8 cellular contexts compared by ENCODE assay signal in genomic region chr3:97764186-97765055, GRCh38. TPM values are rescaled to one million over a fixed set of nuclear protein-coding genes. Genes with fewer than 3 reads are reported as not detected.
DNase-seq lines count a peak whose midpoint lies in the region; ATAC-seq and TF ChIP-seq lines count a peak whose summit lies in the region.

TSS of gene ARL6 (plus strand) at chr3:97764758. CDS start at chr3:97768108, 3,350 bp downstream.

- peaks cover 14% of the 10 kb centered on the region for H3K4me1 ChIP-seq in CD8-positive, alpha-beta T cell (ENCODE audit: insufficient read depth, low read length)
- peaks cover 18% of the 10 kb centered on the region for H3K4me1 ChIP-seq in lower lobe of right lung

- POLR2A ChIA-PET in CD8-positive, alpha-beta T cell (lab: Charles Lee), result interaction anchor here (0.5 to 1.4 kb wide), 4 partner anchors 9 to 207 kb away, joined by 3 to 7 read pairs (median 4); partner anchors contain the start of gene CRYBG3
- POLR2A ChIA-PET in activated CD8-positive, alpha-beta T cell treated with anti-CD3 and anti-CD28 coated beads for 36 hours (lab: Charles Lee), result interaction anchor here (0.6 kb wide), 1 partner anchor 436 kb away, joined by 3 read pairs; no protein-coding TSS in a partner anchor

- H3K4me3 ChIP-seq in CD8-positive, alpha-beta T cell (ENCODE audit: low read depth, low read length), result peak within 1 kb of the TSS; percentile 88
- H3K4me3 ChIP-seq in lower lobe of right lung, result peak within 1 kb of the TSS; percentile 96

- no peaks in the 10 kb centered on the region for H3K36me3 ChIP-seq in CD8-positive, alpha-beta T cell (ENCODE audit: insufficient read depth, low read length)
- peaks cover 8% of the 10 kb centered on the region for H3K36me3 ChIP-seq in lower lobe of right lung

- peak; percentile 28 to 81 (median 67) for DNase-seq in CD8-positive, alpha-beta T cell
- peak; percentile 93 for DNase-seq in NCI-H774 (lab: John Stamatoyannopoulos, UW)
- DNase-seq in activated CD8-positive, alpha-beta T cell treated with anti-CD3 and anti-CD28 coated beads for 36 hours, result peak; percentile 83
- DNase-seq in ecto neural progenitor cell (ENCODE audit: low spot score), result peak; percentile 90
- DNase-seq in lower lobe of right lung, result peak; percentile 88
- peak; percentile 12 to 49 (median 28) for DNase-seq in stimulated activated CD4-positive, alpha-beta T cell treated with anti-CD3 and anti-CD28 coated beads, TNF-alpha, amount 100 ng/mL, for 1 hour (ENCODE audit: low read depth in 3 of 3, low spot score in 1 of 3)

- peak within 1 kb of the TSS; percentile 95 for H3K27ac Mint-ChIP-seq in CD8-positive, alpha-beta T cell
- peak within 1 kb of the TSS; percentile 92 for H3K27ac Mint-ChIP-seq in activated CD8-positive, alpha-beta T cell treated with anti-CD3 and anti-CD28 coated beads for 36 hours

- TF ChIP-seq CTCF in CD8-positive, alpha-beta T cell (IDR thresholded peaks at IDR 0.05), result no peak
- TF ChIP-seq CTCF in activated CD8-positive, alpha-beta T cell treated with anti-CD3 and anti-CD28 coated beads for 36 hours (IDR thresholded peaks at IDR 0.05), result no peak
- TF ChIP-seq CTCF in lower lobe of right lung (IDR thresholded peaks at IDR 0.05), result no peak

- H3K9me3 Mint-ChIP-seq in CD8-positive, alpha-beta T cell, result no peaks in the 10 kb centered on the region
- H3K9me3 Mint-ChIP-seq in activated CD8-positive, alpha-beta T cell treated with anti-CD3 and anti-CD28 coated beads for 36 hours, result no peaks in the 10 kb centered on the region

- H3K27me3 ChIP-seq in CD8-positive, alpha-beta T cell (ENCODE audit: insufficient read depth, low read length), result no peaks in the 10 kb centered on the region
- no peaks in the 10 kb centered on the region for H3K27me3 ChIP-seq in lower lobe of right lung (ENCODE audit: low read depth)

- H3K4me1 Mint-ChIP-seq in CD8-positive, alpha-beta T cell (ENCODE audit: low read depth), result peaks cover 34% of the 10 kb centered on the region
- peaks cover 20% of the 10 kb centered on the region for H3K4me1 Mint-ChIP-seq in activated CD8-positive, alpha-beta T cell treated with anti-CD3 and anti-CD28 coated beads for 36 hours (ENCODE audit: low read depth)

- H3K36me3 Mint-ChIP-seq in CD8-positive, alpha-beta T cell, result peaks cover 13% of the 10 kb centered on the region
- H3K36me3 Mint-ChIP-seq in activated CD8-positive, alpha-beta T cell treated with anti-CD3 and anti-CD28 coated beads for 36 hours (ENCODE audit: low read depth), result peaks cover 3% of the 10 kb centered on the region

- peak; percentile 90 for ATAC-seq in CD8-positive, alpha-beta T cell
- peak; percentile 96 for ATAC-seq in GM19452 (IDR thresholded peaks at IDR 0.05; ENCODE audit: unreplicated experiment)
- ATAC-seq in HG03575 (IDR thresholded peaks at IDR 0.05; ENCODE audit: extremely low read depth, insufficient number of reproducible peaks, low FRiP score, unreplicated experiment), result peak; percentile 91
- ATAC-seq in activated CD8-positive, alpha-beta T cell treated with anti-CD3 and anti-CD28 coated beads for 36 hours, result peak; percentile 95
- peak; percentile 97 to 99 for ATAC-seq in lower lobe of right lung

- intact Hi-C loops in CD8-positive, alpha-beta T cell (cut with DNase I, micrococcal nuclease), result loop anchor here (1.0 to 5.0 kb wide), 7 partner anchors 57 to 1136 kb away; partner anchors contain the start of genes CLDND1 (in 1 of the 2), CPOX (in 1 of the 2), CRYBG3 (in 1 of the 2) and DCBLD2 (in 1 of the 2)
- intact Hi-C loops in activated CD8-positive, alpha-beta T cell treated with anti-CD3 and anti-CD28 coated beads for 36 hours (cut with micrococcal nuclease), result no loop called here
- intact Hi-C loops in lower lobe of right lung (cut with DNase I), result no loop called here

- H3K27me3 Mint-ChIP-seq in CD8-positive, alpha-beta T cell (ENCODE audit: low read depth), result no peaks in the 10 kb centered on the region
- peaks cover 2% of the 10 kb centered on the region for H3K27me3 Mint-ChIP-seq in activated CD8-positive, alpha-beta T cell treated with anti-CD3 and anti-CD28 coated beads for 36 hours

- H3K9me3 ChIP-seq in CD8-positive, alpha-beta T cell (ENCODE audit: low read length), result no peaks in the 10 kb centered on the region
- no peaks in the 10 kb centered on the region for H3K9me3 ChIP-seq in lower lobe of right lung

- peak within 1 kb of the TSS; percentile 64 for H3K27ac ChIP-seq in CD8-positive, alpha-beta T cell (ENCODE audit: low read depth, low read length)
- H3K27ac ChIP-seq in lower lobe of right lung, result peak within 1 kb of the TSS; percentile 80

- peak within 1 kb of the TSS; percentile 98 for H3K4me3 Mint-ChIP-seq in CD8-positive, alpha-beta T cell
- H3K4me3 Mint-ChIP-seq in activated CD8-positive, alpha-beta T cell treated with anti-CD3 and anti-CD28 coated beads for 36 hours, result peak within 1 kb of the TSS; percentile 95

- CTCF ChIA-PET in CD8-positive, alpha-beta T cell (lab: Charles Lee), result interaction anchor here (0.9 to 1.8 kb wide), 3 partner anchors 27 to 259 kb away, joined by 3 to 4 read pairs (median 3); no protein-coding TSS in a partner anchor
- CTCF ChIA-PET in activated CD8-positive, alpha-beta T cell treated with anti-CD3 and anti-CD28 coated beads for 36 hours (lab: Charles Lee), result interaction anchor here (0.6 to 1.7 kb wide), 6 partner anchors 9 to 565 kb away, joined by 3 to 6 read pairs (median 4); no protein-coding TSS in a partner anchor

RNA-seq across cellular contexts. Expression of gene ARL6, which starts in this region (rescaled TPM):
- total RNA-seq in CD8-positive, alpha-beta T cell, result 1 to 10 TPM in 1 of 2 experiments, under 1 TPM in 1; 0.97 to 1.1 TPM
- total RNA-seq in activated CD8-positive, alpha-beta T cell treated with anti-CD3 and anti-CD28 coated beads for 36 hours, result 1 to 10 TPM; 5.8 to 6.4 TPM
- 14.0 TPM for total RNA-seq in lower lobe of right lung

Comparison
In these comparisons a context has a peak if more than half of its experiments do, and no peak if none do; other contexts are left out.
1. Peak in every context shown above with its lines: DNase-seq, ATAC-seq, H3K4me3 ChIP-seq and H3K27ac ChIP-seq.
2. DNase-seq: peak in every context shown above with its lines; median percentile 93 in NCI-H774; 90 in ecto neural progenitor cell; 88 in lower lobe of right lung; 83 in activated CD8-positive, alpha-beta T cell treated with anti-CD3 and anti-CD28 coated beads for 36 hours; 67 in CD8-positive, alpha-beta T cell; 28 in stimulated activated CD4-positive, alpha-beta T cell treated with anti-CD3 and anti-CD28 coated beads, TNF-alpha, amount 100 ng/mL, for 1 hour.
3. intact Hi-C loops: an anchor here in CD8-positive, alpha-beta T cell (1.0 to 5.0 kb wide); none called in activated CD8-positive, alpha-beta T cell treated with anti-CD3 and anti-CD28 coated beads for 36 hours and lower lobe of right lung.